In genomic region chr19:16627928-16628182, GRCh38 we compare ENCODE assay signal across 8 cellular contexts. TPM values are rescaled to one million over a fixed set of nuclear protein-coding genes. Genes with fewer than 3 reads are reported as not detected.
DNase-seq lines count a peak whose midpoint lies in the region; ATAC-seq and TF ChIP-seq lines count a peak whose summit lies in the region.

No MANE protein-coding gene starts in this region.

- peak overlapping the region; percentile 92 for H3K4me2 ChIP-seq in SK-N-SH

- H4K20me1 ChIP-seq in SK-N-SH (ENCODE audit: insufficient read depth): peaks cover 46% of the 10 kb centered on the region

- no peaks in the 10 kb centered on the region for H3K9me3 Mint-ChIP-seq in activated naive CD8-positive, alpha-beta T cell treated with anti-CD3 and anti-CD28 coated beads for 36 hours

- peak overlapping the region in 1 of 2 experiments; percentile 53; a peak in 2 of 4 replicates for H3K27ac ChIP-seq in SK-N-SH (ENCODE audit: low read depth in 2 of 2, low read length in 1 of 2)
- H3K27ac ChIP-seq in layer of hippocampus (ENCODE audit: low read depth, low read length): peak overlapping the region; percentile 63
- H3K27ac ChIP-seq in stomach smooth muscle (ENCODE audit: low read length): peak overlapping the region; percentile 53

- H3K79me2 ChIP-seq in SK-N-SH (ENCODE audit: insufficient read depth): peaks cover 55% of the 10 kb centered on the region

- H3K36me3 Mint-ChIP-seq in activated naive CD8-positive, alpha-beta T cell treated with anti-CD3 and anti-CD28 coated beads for 36 hours: peaks cover 25% of the 10 kb centered on the region

- ATAC-seq in SK-N-SH treated with all-trans-retinoic acid at 6 μM for 48 hours (no peak), GM18498 (IDR thresholded peaks at IDR 0.05; ENCODE audit: unreplicated experiment) (no peak), GM21723 (IDR thresholded peaks at IDR 0.05; ENCODE audit: unreplicated experiment) (no peak)

- peak overlapping the region; percentile 65 to 96 for H3K4me3 ChIP-seq in SK-N-SH (ENCODE audit: low read depth in 2 of 2, low read length in 1 of 2)
- H3K4me3 ChIP-seq in stomach smooth muscle (ENCODE audit: low read length in 2 of 2): peak overlapping the region; percentile 83 to 92

- TF ChIP-seq CTCF in SK-N-SH (IDR thresholded peaks at IDR 0.05): no peak

- peaks cover 28 to 34% of the 10 kb centered on the region in 2 experiments for H3K36me3 ChIP-seq in SK-N-SH (replicated peaks in 1 of 2; ENCODE audit: control insufficient read depth in 1 of 2, insufficient read depth in 2 of 2, low read length in 1 of 2)
- H3K36me3 ChIP-seq in stomach smooth muscle (ENCODE audit: control insufficient read depth in 2 of 2, insufficient read depth in 2 of 2, low read length in 2 of 2): peaks cover 0 to 12% of the 10 kb centered on the region in 2 donors

- no peaks in the 10 kb centered on the region for H3K27me3 Mint-ChIP-seq in activated naive CD8-positive, alpha-beta T cell treated with anti-CD3 and anti-CD28 coated beads for 36 hours

- peaks cover 6 to 25% of the 10 kb centered on the region in 2 experiments; a peak in 2 of 4 replicates for H3K4me1 ChIP-seq in SK-N-SH (ENCODE audit: control insufficient read depth in 1 of 2, insufficient read depth in 2 of 2, low read depth in 1 of 2, low read length in 1 of 2)
- H3K4me1 ChIP-seq in stomach smooth muscle (ENCODE audit: control insufficient read depth, insufficient read depth, low read length): peaks cover 21% of the 10 kb centered on the region

- H3K27me3 ChIP-seq in SK-N-SH (ENCODE audit: insufficient read depth) (no peaks in the 10 kb centered on the region), layer of hippocampus (ENCODE audit: control insufficient read depth, insufficient read depth, low read length) (no peaks in the 10 kb centered on the region), stomach smooth muscle (ENCODE audit: control insufficient read depth in 1 of 2, insufficient read depth in 2 of 2, low read length in 2 of 2) (no peaks in the 10 kb centered on the region)

- H3F3A ChIP-seq in SK-N-SH (replicated peaks; ENCODE audit: insufficient read depth): peaks cover 19% of the 10 kb centered on the region

- H3K27ac Mint-ChIP-seq in activated naive CD8-positive, alpha-beta T cell treated with anti-CD3 and anti-CD28 coated beads for 36 hours: no peak overlapping the region

- CTCF ChIA-PET in SK-N-SH (lab: Yijun Ruan, JAX): interaction anchor here (1.2 kb wide), 1 partner anchor 13 kb away, joined by 3 read pairs; no protein-coding TSS in a partner anchor

- no peaks in the 10 kb centered on the region for H3K9me3 ChIP-seq in SK-N-SH
- no peaks in the 10 kb centered on the region for H3K9me3 ChIP-seq in stomach smooth muscle (ENCODE audit: control insufficient read depth in 2 of 2, low read length in 2 of 2)

- peak overlapping the region; percentile 93 for H3K9ac ChIP-seq in SK-N-SH
- H3K9ac ChIP-seq in stomach smooth muscle (ENCODE audit: low read length in 2 of 2): peak overlapping the region; percentile 88 to 92

- H3K9me2 ChIP-seq in SK-N-SH: no peaks in the 10 kb centered on the region

- WGBS in SK-N-SH (ENCODE audit: low lambda C conversion rate): no CpG with 5 or more reads among the region's 38 CpGs

- H2AFZ ChIP-seq in SK-N-SH (ENCODE audit: low read depth): no peak overlapping the region

- DNase-seq in SK-N-SH: no peak
- no peak for DNase-seq in activated naive CD8-positive, alpha-beta T cell treated with anti-CD3 and anti-CD28 coated beads for 36 hours
- DNase-seq in SKM-1 treated with dmso at 0.1 percent for 144 hours (lab: John Stamatoyannopoulos, UW; ENCODE audit: unreplicated experiment): no peak

- POLR2A ChIA-PET in SK-N-SH (lab: Yijun Ruan, JAX): interaction anchor here (1.0 to 1.3 kb wide), 4 partner anchors 9 to 55 kb away, joined by 3 to 5 read pairs (median 4); partner anchors contain the start of genes SLC35E1 and SMIM7

- H3K4me1 Mint-ChIP-seq in activated naive CD8-positive, alpha-beta T cell treated with anti-CD3 and anti-CD28 coated beads for 36 hours: peaks cover 41% of the 10 kb centered on the region

- TF ChIP-seq EP300 in SK-N-SH (IDR thresholded peaks at IDR 0.05; ENCODE audit: borderline replicate concordance in 1 of 2, low read depth in 1 of 2, low read length in 1 of 2): 0 out of 4 replicates have a peak, but pooled peaks of 1 of the 2 experiments have one; percentile 0

- no peak for TF ChIP-seq RAD21 in SK-N-SH (IDR thresholded peaks at IDR 0.05; ENCODE audit: low read length)

- peak overlapping the region; percentile 94 for H3K4me3 Mint-ChIP-seq in activated naive CD8-positive, alpha-beta T cell treated with anti-CD3 and anti-CD28 coated beads for 36 hours

TF ChIP-seq in SK-N-SH, 30 proteins besides CTCF, POLR2A, EP300 and RAD21 (continues in another document):
- TF ChIP-seq, protein P1, sequence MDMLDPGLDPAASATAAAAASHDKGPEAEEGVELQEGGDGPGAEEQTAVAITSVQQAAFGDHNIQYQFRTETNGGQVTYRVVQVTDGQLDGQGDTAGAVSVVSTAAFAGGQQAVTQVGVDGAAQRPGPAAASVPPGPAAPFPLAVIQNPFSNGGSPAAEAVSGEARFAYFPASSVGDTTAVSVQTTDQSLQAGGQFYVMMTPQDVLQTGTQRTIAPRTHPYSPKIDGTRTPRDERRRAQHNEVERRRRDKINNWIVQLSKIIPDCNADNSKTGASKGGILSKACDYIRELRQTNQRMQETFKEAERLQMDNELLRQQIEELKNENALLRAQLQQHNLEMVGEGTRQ (IDR thresholded peaks at IDR 0.05; ENCODE audit: borderline replicate concordance, low read depth, low read length): no peak
- TF ChIP-seq ELF1 (IDR thresholded peaks at IDR 0.05) (no peak), YY1 (IDR thresholded peaks at IDR 0.05; ENCODE audit: low read depth) (no peak), GABPA (IDR thresholded peaks at IDR 0.05; ENCODE audit: low read depth) (no peak), USF1 (IDR thresholded peaks at IDR 0.05; ENCODE audit: borderline replicate concordance, low read depth) (no peak), MXI1 (IDR thresholded peaks at IDR 0.05; ENCODE audit: low read depth, low read length) (no peak), RFX5 (IDR thresholded peaks at IDR 0.05; ENCODE audit: low read length) (no peak)

TF ChIP-seq in SK-N-SH treated with all-trans-retinoic acid at 6 μM for 48 hours, 23 proteins besides CTCF, POLR2A, EP300 and RAD21 (continues in another document):
- TF ChIP-seq, protein P2, sequence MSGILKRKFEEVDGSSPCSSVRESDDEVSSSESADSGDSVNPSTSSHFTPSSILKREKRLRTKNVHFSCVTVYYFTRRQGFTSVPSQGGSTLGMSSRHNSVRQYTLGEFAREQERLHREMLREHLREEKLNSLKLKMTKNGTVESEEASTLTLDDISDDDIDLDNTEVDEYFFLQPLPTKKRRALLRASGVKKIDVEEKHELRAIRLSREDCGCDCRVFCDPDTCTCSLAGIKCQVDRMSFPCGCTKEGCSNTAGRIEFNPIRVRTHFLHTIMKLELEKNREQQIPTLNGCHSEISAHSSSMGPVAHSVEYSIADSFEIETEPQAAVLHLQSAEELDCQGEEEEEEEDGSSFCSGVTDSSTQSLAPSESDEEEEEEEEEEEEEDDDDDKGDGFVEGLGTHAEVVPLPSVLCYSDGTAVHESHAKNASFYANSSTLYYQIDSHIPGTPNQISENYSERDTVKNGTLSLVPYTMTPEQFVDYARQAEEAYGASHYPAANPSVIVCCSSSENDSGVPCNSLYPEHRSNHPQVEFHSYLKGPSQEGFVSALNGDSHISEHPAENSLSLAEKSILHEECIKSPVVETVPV (CRISPR knock-in tag; IDR thresholded peaks at IDR 0.05): no peak
- TF ChIP-seq BACH2 (CRISPR knock-in tag; IDR thresholded peaks at IDR 0.05; ENCODE audit: borderline replicate concordance) (no peak), ZC3H10 (CRISPR knock-in tag; IDR thresholded peaks at IDR 0.05) (no peak), PPARA (CRISPR knock-in tag; IDR thresholded peaks at IDR 0.05; ENCODE audit: borderline replicate concordance) (no peak), SNAI2 (CRISPR knock-in tag; IDR thresholded peaks at IDR 0.05) (no peak), ZFP3 (CRISPR knock-in tag; IDR thresholded peaks at IDR 0.05) (no peak)
- TF ChIP-seq, protein P3, sequence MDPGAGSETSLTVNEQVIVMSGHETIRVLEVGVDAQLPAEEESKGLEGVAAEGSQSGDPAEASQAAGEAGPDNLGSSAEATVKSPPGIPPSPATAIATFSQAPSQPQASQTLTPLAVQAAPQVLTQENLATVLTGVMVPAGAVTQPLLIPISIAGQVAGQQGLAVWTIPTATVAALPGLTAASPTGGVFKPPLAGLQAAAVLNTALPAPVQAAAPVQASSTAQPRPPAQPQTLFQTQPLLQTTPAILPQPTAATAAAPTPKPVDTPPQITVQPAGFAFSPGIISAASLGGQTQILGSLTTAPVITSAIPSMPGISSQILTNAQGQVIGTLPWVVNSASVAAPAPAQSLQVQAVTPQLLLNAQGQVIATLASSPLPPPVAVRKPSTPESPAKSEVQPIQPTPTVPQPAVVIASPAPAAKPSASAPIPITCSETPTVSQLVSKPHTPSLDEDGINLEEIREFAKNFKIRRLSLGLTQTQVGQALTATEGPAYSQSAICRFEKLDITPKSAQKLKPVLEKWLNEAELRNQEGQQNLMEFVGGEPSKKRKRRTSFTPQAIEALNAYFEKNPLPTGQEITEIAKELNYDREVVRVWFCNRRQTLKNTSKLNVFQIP (CRISPR knock-in tag; IDR thresholded peaks at IDR 0.05; ENCODE audit: borderline replicate concordance, low read depth): no peak

RNA-seq across cellular contexts. Expression of gene MED26, which starts 0.1 kb away (rescaled TPM):
- polyA plus RNA-seq in SK-N-SH (2012; rRNA removed): 3.5 and 3.8 TPM in 2 replicates
- polyA plus RNA-seq in SK-N-SH (2012; cell fraction: cytosol; rRNA removed): 2.1 and 3.1 TPM in 2 replicates
- 8.0 and 8.6 TPM in 2 replicates for polyA plus RNA-seq in SK-N-SH (2012; cell fraction: nucleus; rRNA removed)
- 10 to 100 TPM; 16.0 to 17.2 TPM for total RNA-seq in activated naive CD8-positive, alpha-beta T cell treated with anti-CD3 and anti-CD28 coated beads for 36 hours

RNA-seq across cellular contexts. Expression of gene SMIM7, which starts 32.1 kb away (rescaled TPM):
- 74.2 and 79.9 TPM in 2 replicates for polyA plus RNA-seq in SK-N-SH (2012; rRNA removed)
- 86.6 and 101 TPM in 2 replicates for polyA plus RNA-seq in SK-N-SH (2012; cell fraction: cytosol; rRNA removed)
- 67.7 and 70.5 TPM in 2 replicates for polyA plus RNA-seq in SK-N-SH (2012; cell fraction: nucleus; rRNA removed)
- 10 to 100 TPM; 48.1 to 59.2 TPM for total RNA-seq in activated naive CD8-positive, alpha-beta T cell treated with anti-CD3 and anti-CD28 coated beads for 36 hours

RNA-seq across cellular contexts. Expression of gene TMEM38A, which starts 33.1 kb away (rescaled TPM):
- polyA plus RNA-seq in SK-N-SH (2012; rRNA removed): 3.3 and 4.3 TPM in 2 replicates
- 2.6 and 4.0 TPM in 2 replicates for polyA plus RNA-seq in SK-N-SH (2012; cell fraction: cytosol; rRNA removed)
- polyA plus RNA-seq in SK-N-SH (2012; cell fraction: nucleus; rRNA removed): 5.4 and 6.9 TPM in 2 replicates
- 1 to 10 TPM in 1 of 2 experiments, under 1 TPM in 1; 0.70 to 1.2 TPM for total RNA-seq in activated naive CD8-positive, alpha-beta T cell treated with anti-CD3 and anti-CD28 coated beads for 36 hours

RNA-seq across cellular contexts. Expression of gene SLC35E1, which starts 55.6 kb away (rescaled TPM):
- polyA plus RNA-seq in SK-N-SH (2012; rRNA removed): 23.5 and 28.4 TPM in 2 replicates
- 19.7 and 22.2 TPM in 2 replicates for polyA plus RNA-seq in SK-N-SH (2012; cell fraction: cytosol; rRNA removed)
- 25.7 and 34.0 TPM in 2 replicates for polyA plus RNA-seq in SK-N-SH (2012; cell fraction: nucleus; rRNA removed)
- total RNA-seq in activated naive CD8-positive, alpha-beta T cell treated with anti-CD3 and anti-CD28 coated beads for 36 hours: 10 to 100 TPM; 46.7 TPM
